ENCODE assay signal across 25 cellular contexts in genomic region chr14:95645016-95645996, GRCh38. TPM values are rescaled to one million over a fixed set of nuclear protein-coding genes. Genes with fewer than 3 reads are reported as not detected.
A peak's percentile ranks its signal among the peaks of the same experiment; 100 is the strongest.
DNase-seq lines count a peak whose midpoint lies in the region; ATAC-seq, FAIRE-seq and TF ChIP-seq lines count a peak whose summit lies in the region.
"Had no signal": no experiment of that assay in that cellular context is flagged by ENCODE, and none has a peak within 500 bp of the region (broad histone marks: within the 10 kb centered on the region; RNA-seq: fewer than 3 reads in every experiment).

No MANE protein-coding gene starts in this region.

- no peaks in the 10 kb centered on the region for H3K9me3 Mint-ChIP-seq in activated T-helper 1 cell treated with anti-CD3 and anti-CD28 coated beads, Interleukin-12 subunit alpha, Interleukin-12 subunit beta, Interleukin-2, Interleukin-4 antibody, amounts not matched to agents 30 ng/mL and 10 ng/mL and 1 ng/mL, durations not matched to agents 14 hours and 24 hours and 36 hours
- H3K9me3 Mint-ChIP-seq: GM23338 had no signal

- H3K4me1 ChIP-seq in K562 (replicated peaks in 1 of 2; ENCODE audit: control insufficient read depth in 2 of 2, insufficient read depth in 2 of 2, low read length in 2 of 2) (no peaks in the 10 kb centered on the region), gastrocnemius medialis (no peaks in the 10 kb centered on the region)
- H3K4me1 ChIP-seq: Caco-2 had no signal

- no peak overlapping the region for H2AFZ ChIP-seq in K562 (ENCODE audit: low read depth, low read length)
- H2AFZ ChIP-seq: GM23338 had no signal

- in situ Hi-C loops in K562 (cut with MboI) (no loop called here), gastrocnemius medialis (cut with MboI; ENCODE audit: low sequenced_read_pairs in 4 of 4) (no loop called here)

- no peaks in the 10 kb centered on the region for H3K9me3 ChIP-seq in K562 (replicated peaks; ENCODE audit: control insufficient read depth, insufficient read depth, low read depth, low read length)
- H3K9me3 ChIP-seq in gastrocnemius medialis, result no peaks in the 10 kb centered on the region
- H3K9me3 ChIP-seq: Caco-2 had no signal

- no peaks in the 10 kb centered on the region for H3K9me1 ChIP-seq in K562 (ENCODE audit: control insufficient read depth, insufficient read depth, low read length)

- no TSS peak for BruUV-seq in K562 (replicated peaks; lab: Mats Ljungman, UMichigan)

- 2% methylated on average over 13 of the region's 13 CpGs for WGBS in K562 (ENCODE audit: insufficient coverage, low coverage, missing lambda C conversion rate)

- H3K9ac ChIP-seq in K562 (ENCODE audit: insufficient read depth in 1 of 2, low read depth in 2 of 2, low read length in 2 of 2), result no peak overlapping the region
- H3K9ac ChIP-seq: BLaER1 treated with 17β-estradiol and CSF1 and Interleukin-3, amounts not matched to agents 10 nM and 100 nM had no signal

- H3K27me3 Mint-ChIP-seq in activated T-helper 1 cell treated with anti-CD3 and anti-CD28 coated beads, Interleukin-12 subunit alpha, Interleukin-12 subunit beta, Interleukin-2, Interleukin-4 antibody, amounts not matched to agents 30 ng/mL and 10 ng/mL and 1 ng/mL, durations not matched to agents 14 hours and 24 hours and 36 hours (ENCODE audit: insufficient read depth), result peaks cover 2% of the 10 kb centered on the region

- no peak overlapping the region for H3K4me2 ChIP-seq in K562 (ENCODE audit: insufficient read depth, low read length)
- H3K4me2 ChIP-seq: GM23338 had no signal

- TF ChIP-seq CTCF in K562 (IDR thresholded peaks at IDR 0.05 in 2 of 3, conservative IDR thresholded peaks at IDR 0.05 in 1 of 3; ENCODE audit: insufficient read depth in 2 of 3, low read depth in 1 of 3, low read length in 3 of 3), result no peak
- no peak for TF ChIP-seq CTCF in gastrocnemius medialis (IDR thresholded peaks at IDR 0.05 in 4 of 5, conservative IDR thresholded peaks at IDR 0.05 in 1 of 5)

- DNase-seq in GM12892 (ENCODE audit: insufficient read length) (no peak), M059J (ENCODE audit: low read depth) (peak; percentile 9), K562 (ENCODE audit: extremely low read depth in 1 of 4, low spot score in 3 of 4) (peak in 3 of 4 experiments; percentile 13 to 38 (median 19)), H4 (ENCODE audit: low spot score) (no peak), HEK293T (ENCODE audit: extremely low spot score) (no peak), gastrocnemius medialis (no peak)
- no peak for DNase-seq in activated T-helper 1 cell treated with anti-CD3 and anti-CD28 coated beads, Interleukin-12 subunit alpha, Interleukin-12 subunit beta, Interleukin-2, Interleukin-4 antibody, amounts not matched to agents 30 ng/mL and 10 ng/mL and 1 ng/mL, durations not matched to agents 14 hours and 24 hours and 36 hours (ENCODE audit: low spot score)
- DNase-seq: Caco-2; CD4-positive, alpha-beta memory T cell; GDM1; NCI-H1105; NCI-H146; NCI-H2029 treated with DMSO at 0.1 percent for 48 hours; NCI-H2171; NCI-H345; NCI-H524 treated with DMSO at 0.1 percent for 48 hours; NCI-H82; RPMI8226; SHP77; SW 1271; T-helper 17 cell had no signal

- POLR2A ChIA-PET in K562 (lab: Yijun Ruan, JAX), result interaction anchor here (0.6 to 0.8 kb wide), 2 partner anchors 183 to 289 kb away, joined by 4 read pairs; no protein-coding TSS in a partner anchor
- POLR2A ChIA-PET in HEK293T (lab: Yijun Ruan, JAX), result no interaction called here

- intact Hi-C loops in K562 (cut with micrococcal nuclease) (no loop called here), gastrocnemius medialis (cut with DNase I; ENCODE audit: low total_unique reads) (no loop called here)
- intact Hi-C loops in activated T-helper 1 cell treated with anti-CD3 and anti-CD28 coated beads, Interleukin-12 subunit alpha, Interleukin-12 subunit beta, Interleukin-2, Interleukin-4 antibody, amounts not matched to agents 30 ng/mL and 10 ng/mL and 1 ng/mL, durations not matched to agents 14 hours and 24 hours and 36 hours (cut with micrococcal nuclease), result no loop called here

- no peaks in the 10 kb centered on the region for H3K4me1 Mint-ChIP-seq in activated T-helper 1 cell treated with anti-CD3 and anti-CD28 coated beads, Interleukin-12 subunit alpha, Interleukin-12 subunit beta, Interleukin-2, Interleukin-4 antibody, amounts not matched to agents 30 ng/mL and 10 ng/mL and 1 ng/mL, durations not matched to agents 14 hours and 24 hours and 36 hours (ENCODE audit: low read depth)
- H3K4me1 Mint-ChIP-seq: CD4-positive, alpha-beta memory T cell; GM23338 had no signal

- no peak overlapping the region for H3K27ac ChIP-seq in K562 (ENCODE audit: extremely low read depth, low read depth, low read length)
- no peak overlapping the region for H3K27ac ChIP-seq in gastrocnemius medialis
- H3K27ac ChIP-seq: BLaER1 treated with 17β-estradiol and CSF1 and Interleukin-3, amounts not matched to agents 10 nM and 100 nM had no signal

- H4K20me1 ChIP-seq in K562 (replicated peaks; ENCODE audit: control insufficient read depth, insufficient read depth, low read length), result no peaks in the 10 kb centered on the region
- H4K20me1 ChIP-seq: BLaER1 treated with 17β-estradiol and CSF1 and Interleukin-3, amounts not matched to agents 10 nM and 100 nM had no signal

- H3K27me3 ChIP-seq in K562 (ENCODE audit: control insufficient read depth in 2 of 2, insufficient read depth in 2 of 2, low read length in 2 of 2) (no peaks in the 10 kb centered on the region; a peak in 1 of 5 replicates), gastrocnemius medialis (no peaks in the 10 kb centered on the region)
- H3K27me3 ChIP-seq: BLaER1 treated with 17β-estradiol and CSF1 and Interleukin-3, amounts not matched to agents 10 nM and 100 nM had no signal

- no peak overlapping the region for H3K27ac Mint-ChIP-seq in activated T-helper 1 cell treated with anti-CD3 and anti-CD28 coated beads, Interleukin-12 subunit alpha, Interleukin-12 subunit beta, Interleukin-2, Interleukin-4 antibody, amounts not matched to agents 30 ng/mL and 10 ng/mL and 1 ng/mL, durations not matched to agents 14 hours and 24 hours and 36 hours
- H3K27ac Mint-ChIP-seq: CD4-positive, alpha-beta memory T cell; GM23338; T-helper 17 cell had no signal

- peak; percentile 38 for FAIRE-seq in GM12892 (lab: Jason Lieb, UNC)
- no peak for FAIRE-seq in K562 (lab: Jason Lieb, UNC)

- H3K4me3 Mint-ChIP-seq in activated T-helper 1 cell treated with anti-CD3 and anti-CD28 coated beads, Interleukin-12 subunit alpha, Interleukin-12 subunit beta, Interleukin-2, Interleukin-4 antibody, amounts not matched to agents 30 ng/mL and 10 ng/mL and 1 ng/mL, durations not matched to agents 14 hours and 24 hours and 36 hours, result no peak overlapping the region
- H3K4me3 Mint-ChIP-seq: CD4-positive, alpha-beta memory T cell; GM23338; T-helper 17 cell had no signal

- H3K36me3 Mint-ChIP-seq in activated T-helper 1 cell treated with anti-CD3 and anti-CD28 coated beads, Interleukin-12 subunit alpha, Interleukin-12 subunit beta, Interleukin-2, Interleukin-4 antibody, amounts not matched to agents 30 ng/mL and 10 ng/mL and 1 ng/mL, durations not matched to agents 14 hours and 24 hours and 36 hours (ENCODE audit: low read depth), result no peaks in the 10 kb centered on the region
- H3K36me3 Mint-ChIP-seq: CD4-positive, alpha-beta memory T cell had no signal

- no peak for TF ChIP-seq EP300 in K562 (IDR thresholded peaks at IDR 0.05; ENCODE audit: low read length)

- peak; percentile 48; the same call in 2 of the 3 replicates for ATAC-seq in K562
- no peak for ATAC-seq in gastrocnemius medialis
- ATAC-seq: GM23338, HCT116, T-helper 17 cell had no signal

- TF ChIP-seq POLR2A in GM12892 (IDR thresholded peaks at IDR 0.05; ENCODE audit: low read depth, low read length) (no peak), K562 (conservative IDR thresholded peaks at IDR 0.05) (no peak), gastrocnemius medialis (IDR thresholded peaks at IDR 0.05) (no peak)

- H3K4me3 ChIP-seq in K562 (no peak overlapping the region), gastrocnemius medialis (no peak overlapping the region)
- H3K4me3 ChIP-seq: BLaER1 treated with 17β-estradiol and CSF1 and Interleukin-3, amounts not matched to agents 10 nM and 100 nM; GM23338 had no signal

- H3K36me3 ChIP-seq in K562 (ENCODE audit: control insufficient read depth, insufficient read depth, low read length) (no peaks in the 10 kb centered on the region), gastrocnemius medialis (no peaks in the 10 kb centered on the region)
- H3K36me3 ChIP-seq: BLaER1 treated with 17β-estradiol and CSF1 and Interleukin-3, amounts not matched to agents 10 nM and 100 nM had no signal

- TF ChIP-seq RAD21 in K562 (CRISPR knock-in tag; conservative IDR thresholded peaks at IDR 0.05 in 1 of 2, IDR thresholded peaks at IDR 0.05 in 1 of 2), result no peak

- no peaks in the 10 kb centered on the region for H3K79me2 ChIP-seq in K562 (ENCODE audit: control insufficient read depth, insufficient read depth, low read length)

- CTCF ChIA-PET in K562 (lab: Yijun Ruan, JAX; ENCODE audit: low intra/inter-chr PET ratio), result no interaction called here
- CTCF ChIA-PET in HEK293T (lab: Yijun Ruan, JAX), result no interaction called here

TF ChIP-seq in HEK293T, 16 proteins besides CTCF, POLR2A, EP300 and RAD21 (continues in another document):
- TF ChIP-seq CTBP1 (IDR thresholded peaks at IDR 0.05; ENCODE audit: borderline replicate concordance), result no peak

RNA-seq across cellular contexts. Expression of gene TCL1B, which starts 40.9 kb away (rescaled TPM):
- not detected for polyA plus RNA-seq in GM12892 (2012; ENCODE audit: missing spikeins)
- not detected in 2 replicates for total RNA-seq in M059J (2014; rRNA removed; shearing (Covaris generic))
- not detected in 2 replicates for total RNA-seq in K562 (2011; cell fraction: chromatin; rRNA removed; ENCODE audit: low replicate concordance)
- not detected in 2 replicates for total RNA-seq in K562 (2011; cell fraction: nucleolus; rRNA removed)
- total RNA-seq in K562 (2011; cell fraction: nucleoplasm; rRNA removed), result 0.53 TPM in 1 of 2 replicates, not detected in the other
- total RNA-seq in K562 (2014; rRNA removed) (not detected in 2 replicates), K562 (2014; rRNA removed; fragmentation: Illumina TruSeq; extraction: Trizol) (not detected in 2 replicates), K562 (2015; rRNA removed; fragmentation: Illumina TruSeq; extraction: Trizol) (not detected in 2 replicates), K562 (2021) (not detected in 2 replicates), gastrocnemius medialis (not detected)
- polyA plus RNA-seq in K562 (2011; rRNA removed) (not detected in 2 replicates), K562 (2014; fragmentation: Illumina TruSeq; extraction: Trizol) (not detected in 2 replicates), K562 (2014; fragmentation: Nextera tagmentation; extraction: Ambion mirVana) (not detected), K562 (2014; rRNA removed) (not detected in 2 replicates)
- polyA plus RNA-seq in K562 (2011; cell fraction: cytosol; rRNA removed), result not detected in 2 replicates
- polyA plus RNA-seq in K562 (2011; cell fraction: nucleus; rRNA removed), result not detected in 2 replicates
- polyA plus RNA-seq in K562 (2012), result not detected in 2 replicates
- not detected in 2 replicates for polyA minus RNA-seq in K562 (2011; rRNA and poly(A)+ RNA removed)
- not detected in 2 replicates for polyA minus RNA-seq in K562 (2011; cell fraction: cytosol; rRNA and poly(A)+ RNA removed)
- polyA minus RNA-seq in K562 (2011; cell fraction: nucleus; rRNA and poly(A)+ RNA removed), result not detected in 2 replicates
- not detected in 2 replicates for total RNA-seq in activated T-helper 1 cell treated with anti-CD3 and anti-CD28 coated beads, Interleukin-12 subunit alpha, Interleukin-12 subunit beta, Interleukin-2, Interleukin-4 antibody, amounts not matched to agents 30 ng/mL and 10 ng/mL and 1 ng/mL, durations not matched to agents 14 hours and 24 hours and 36 hours
- total RNA-seq in H4 (2014; rRNA removed; shearing (Covaris generic)), result not detected in 2 replicates
- total RNA-seq: Caco-2; CD4-positive, alpha-beta memory T cell; LHCN-M2; T-helper 17 cell had no signal
- polyA plus RNA-seq: CD4-positive, alpha-beta memory T cell had no signal

Comparison
In these comparisons a context has a peak if more than half of its experiments do, and no peak if none do; other contexts are left out.
1. DNase-seq: peak in M059J (single experiment) and K562 (3 of 4); none in GM12892 (single experiment), activated T-helper 1 cell treated with anti-CD3 and anti-CD28 coated beads, Interleukin-12 subunit alpha, Interleukin-12 subunit beta, Interleukin-2, Interleukin-4 antibody, amounts not matched to agents 30 ng/mL and 10 ng/mL and 1 ng/mL, durations not matched to agents 14 hours and 24 hours and 36 hours (single experiment), H4 (single experiment), HEK293T (single experiment) and gastrocnemius medialis (0 of 2).